15 cellular contexts compared by ENCODE assay signal in the genomic region with DNA sequence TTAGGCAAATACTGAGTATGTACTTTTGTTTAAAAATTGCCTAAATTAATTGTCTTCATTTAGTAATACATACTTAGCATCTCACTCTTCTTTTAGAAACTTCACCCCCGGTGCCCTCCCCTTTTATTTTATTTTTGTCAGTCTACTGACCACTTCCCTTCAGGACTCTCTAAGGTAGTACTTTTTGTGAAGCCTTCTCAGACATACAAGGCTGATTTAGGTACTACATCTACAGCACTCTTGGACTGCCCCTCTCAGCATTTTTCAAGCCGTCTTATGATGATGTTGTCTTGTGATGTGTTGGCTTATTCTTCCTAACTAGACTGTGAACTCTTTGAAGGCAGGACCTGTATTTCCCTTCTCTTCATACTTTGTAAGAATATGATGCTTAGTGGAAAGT.
A peak's percentile ranks its signal among the peaks of the same experiment; 100 is the strongest.
DNase-seq lines count a peak whose midpoint lies in the region; ATAC-seq and TF ChIP-seq lines count a peak whose summit lies in the region.
"Had no signal": no experiment of that assay in that cellular context is flagged by ENCODE, and none has a peak within 500 bp of the region (broad histone marks: within the 10 kb centered on the region; RNA-seq: fewer than 3 reads in every experiment).

No MANE protein-coding gene starts in this region.

- no peaks in the 10 kb centered on the region for H3K36me3 ChIP-seq in WERI-Rb-1

- TF ChIP-seq CTCF in WERI-Rb-1 (IDR thresholded peaks at IDR 0.05; ENCODE audit: low read depth, low read length): no peak

- no peaks in the 10 kb centered on the region for H3K27me3 ChIP-seq in WERI-Rb-1 (ENCODE audit: insufficient read depth, low read depth, severe bottlenecking)

- H3K9me3 ChIP-seq in WERI-Rb-1 (ENCODE audit: severe bottlenecking): no peaks in the 10 kb centered on the region
- H3K9me3 ChIP-seq: mucosa of descending colon had no signal

- ATAC-seq in GM18508 (IDR thresholded peaks at IDR 0.05; ENCODE audit: insufficient read depth, unreplicated experiment) (peak; percentile 70), GM19467 (IDR thresholded peaks at IDR 0.05; ENCODE audit: unreplicated experiment) (peak; percentile 68), HG02884 (IDR thresholded peaks at IDR 0.05; ENCODE audit: unreplicated experiment) (peak; percentile 77), HG03575 (IDR thresholded peaks at IDR 0.05; ENCODE audit: extremely low read depth, insufficient number of reproducible peaks, low FRiP score, unreplicated experiment) (peak; percentile 65)
- ATAC-seq: activated CD4-positive, alpha-beta T cell treated with anti-CD3 and anti-CD28 coated beads for 36 hours; mucosa of descending colon had no signal

- DNase-seq in NCI-H748 treated with DMSO at 0.1 percent for 48 hours (lab: John Stamatoyannopoulos, UW) (no peak), T-helper 1 cell (no peak), WERI-Rb-1 (no peak)
- DNase-seq in effector CD4-positive, alpha-beta T cell: no peak
- DNase-seq: activated CD4-positive, alpha-beta T cell treated with anti-CD3 and anti-CD28 coated beads for 36 hours; DMS79 treated with DMSO at 0.1 percent for 48 hours; kidney; mucosa of descending colon; NCI-H1930; stimulated activated CD4-positive, alpha-beta T cell treated with anti-CD3 and anti-CD28 coated beads, Interleukin-4, amount 100 ng/mL, for 1 hour; stimulated activated naive CD4-positive, alpha-beta T cell treated with Interleukin-2 at 50 U/mL for 16 hours had no signal

- no peak overlapping the region for H3K27ac ChIP-seq in WERI-Rb-1

- no peak overlapping the region for H3K4me3 ChIP-seq in WERI-Rb-1 (ENCODE audit: low read depth, low read length)
- H3K4me3 ChIP-seq: mucosa of descending colon had no signal
